ENCODE assay signal across 25 cellular contexts in genomic region chr3:172290457-172290856, GRCh38.
"Had no signal": no experiment of that assay in that cellular context is flagged by ENCODE, and none has a peak within 500 bp of the region (broad histone marks: within the 10 kb centered on the region; RNA-seq: fewer than 3 reads in every experiment).

No MANE protein-coding gene starts in this region.

- H3K27ac ChIP-seq: epithelial cell of prostate, VCaP had no signal

- DNase-seq: activated CD4-positive, alpha-beta T cell treated with anti-CD3 and anti-CD28 coated beads, Interleukin-2, amount 10 ng/mL, durations not matched to agents 24 days and 14 days; activated CD8-positive, alpha-beta memory T cell treated with anti-CD3 and anti-CD28 coated beads, Interleukin-2, amount 10 ng/mL, durations not matched to agents 7 days and 5 days; activated CD8-positive, alpha-beta T cell treated with anti-CD3 and anti-CD28 coated beads for 36 hours; activated gamma-delta T cell; activated naive CD4-positive, alpha-beta T cell treated with anti-CD3 and anti-CD28 coated beads, Interleukin-2, amount 50 U/mL, for 16 hours; activated naive CD8-positive, alpha-beta T cell treated with anti-CD3 and anti-CD28 coated beads, Interleukin-2, amount 50 U/mL, for 24 hours; activated T-cell treated with anti-CD3 and anti-CD28 coated beads for 4 hours; anterior cingulate cortex; central memory CD4-positive, alpha-beta T cell; colonic mucosa; immature natural killer cell; left lung; retina; SK-N-SH; stimulated activated CD4-positive, alpha-beta T cell treated with anti-CD3 and anti-CD28 coated beads, Interleukin-1b, Interleukin-23, amount 100 ng/mL, for 48 hours; stimulated activated naive CD8-positive, alpha-beta T cell treated with anti-CD3 and anti-CD28 coated beads, Interleukin-15, amount 100 ng/mL, for 72 hours had no signal

- H3K9me3 ChIP-seq: colonic mucosa, left lung, SK-N-SH, tibial nerve had no signal

- FAIRE-seq: urothelium cell line had no signal

- H3K4me1 ChIP-seq: colonic mucosa had no signal

- H3K27ac Mint-ChIP-seq: activated CD4-positive, alpha-beta T cell treated with anti-CD3 and anti-CD28 coated beads, Interleukin-2, amount 10 ng/mL, durations not matched to agents 24 days and 14 days; activated CD8-positive, alpha-beta memory T cell treated with anti-CD3 and anti-CD28 coated beads, Interleukin-2, amount 10 ng/mL, durations not matched to agents 7 days and 5 days; activated CD8-positive, alpha-beta T cell treated with anti-CD3 and anti-CD28 coated beads for 36 hours; activated naive CD8-positive, alpha-beta T cell treated with anti-CD3 and anti-CD28 coated beads, Interleukin-2, amount 50 U/mL, for 24 hours; activated T-helper 1 cell treated with anti-CD3 and anti-CD28 coated beads, Interleukin-12 subunit alpha, Interleukin-12 subunit beta, Interleukin-2, Interleukin-4 antibody, amounts not matched to agents 30 ng/mL and 10 ng/mL and 1 ng/mL, durations not matched to agents 14 hours and 24 hours and 36 hours; memory B cell had no signal

- H3K27me3 Mint-ChIP-seq: activated CD4-positive, alpha-beta T cell treated with anti-CD3 and anti-CD28 coated beads, Interleukin-2, amount 10 ng/mL, durations not matched to agents 24 days and 14 days; activated CD8-positive, alpha-beta memory T cell treated with anti-CD3 and anti-CD28 coated beads, Interleukin-2, amount 10 ng/mL, durations not matched to agents 7 days and 5 days; activated CD8-positive, alpha-beta T cell treated with anti-CD3 and anti-CD28 coated beads for 36 hours; activated naive CD8-positive, alpha-beta T cell treated with anti-CD3 and anti-CD28 coated beads, Interleukin-2, amount 50 U/mL, for 24 hours; brain; memory B cell; stimulated activated naive CD8-positive, alpha-beta T cell treated with anti-CD3 and anti-CD28 coated beads, Interleukin-15, amount 100 ng/mL, for 72 hours had no signal

- H3K27me3 ChIP-seq: colonic mucosa, left lung, tibial nerve had no signal

- H3K36me3 ChIP-seq: colonic mucosa had no signal

- H3K9me3 Mint-ChIP-seq: activated CD4-positive, alpha-beta T cell treated with anti-CD3 and anti-CD28 coated beads, Interleukin-2, amount 10 ng/mL, durations not matched to agents 24 days and 14 days; activated CD8-positive, alpha-beta T cell treated with anti-CD3 and anti-CD28 coated beads for 36 hours; activated naive CD8-positive, alpha-beta T cell treated with anti-CD3 and anti-CD28 coated beads, Interleukin-2, amount 50 U/mL, for 24 hours; activated T-helper 1 cell treated with anti-CD3 and anti-CD28 coated beads, Interleukin-12 subunit alpha, Interleukin-12 subunit beta, Interleukin-2, Interleukin-4 antibody, amounts not matched to agents 30 ng/mL and 10 ng/mL and 1 ng/mL, durations not matched to agents 14 hours and 24 hours and 36 hours; brain; immature natural killer cell; neural crest cell; stimulated activated naive CD8-positive, alpha-beta T cell treated with anti-CD3 and anti-CD28 coated beads, Interleukin-15, amount 100 ng/mL, for 72 hours had no signal

- H3K4me3 ChIP-seq: colonic mucosa, left lung, tibial nerve had no signal

- H3K4me2 ChIP-seq: SK-N-SH had no signal

- H3K9ac ChIP-seq: SK-N-SH had no signal

- H3K4me3 Mint-ChIP-seq: activated CD4-positive, alpha-beta T cell treated with anti-CD3 and anti-CD28 coated beads, Interleukin-2, amount 10 ng/mL, durations not matched to agents 24 days and 14 days; activated CD8-positive, alpha-beta memory T cell treated with anti-CD3 and anti-CD28 coated beads, Interleukin-2, amount 10 ng/mL, durations not matched to agents 7 days and 5 days; activated CD8-positive, alpha-beta T cell treated with anti-CD3 and anti-CD28 coated beads for 36 hours; activated naive CD8-positive, alpha-beta T cell treated with anti-CD3 and anti-CD28 coated beads, Interleukin-2, amount 50 U/mL, for 24 hours; activated T-helper 1 cell treated with anti-CD3 and anti-CD28 coated beads, Interleukin-12 subunit alpha, Interleukin-12 subunit beta, Interleukin-2, Interleukin-4 antibody, amounts not matched to agents 30 ng/mL and 10 ng/mL and 1 ng/mL, durations not matched to agents 14 hours and 24 hours and 36 hours; brain; memory B cell; neural crest cell; stimulated activated naive CD8-positive, alpha-beta T cell treated with anti-CD3 and anti-CD28 coated beads, Interleukin-15, amount 100 ng/mL, for 72 hours had no signal

- ATAC-seq: activated CD4-positive, CD25-positive, alpha-beta regulatory T cell treated with anti-CD3 and anti-CD28 coated beads, Interleukin-2, amount 50 U/mL, for 24 hours; activated CD8-positive, alpha-beta memory T cell treated with anti-CD3 and anti-CD28 coated beads, Interleukin-2, amount 10 ng/mL, durations not matched to agents 7 days and 5 days; activated CD8-positive, alpha-beta T cell treated with anti-CD3 and anti-CD28 coated beads for 36 hours; activated naive CD8-positive, alpha-beta T cell treated with anti-CD3 and anti-CD28 coated beads, Interleukin-2, amount 50 U/mL, for 24 hours; left lung; stimulated activated naive CD8-positive, alpha-beta T cell treated with anti-CD3 and anti-CD28 coated beads, Interleukin-15, amount 100 ng/mL, for 72 hours had no signal
